ENCODE assay signal across 16 cellular contexts in genomic region chr20:56933331-56933698, GRCh38.
A peak's percentile ranks its signal among the peaks of the same experiment; 100 is the strongest.
DNase-seq lines count a peak whose midpoint lies in the region; ATAC-seq and TF ChIP-seq lines count a peak whose summit lies in the region.
"Had no signal": no experiment of that assay in that cellular context is flagged by ENCODE, and none has a peak within 500 bp of the region (broad histone marks: within the 10 kb centered on the region; RNA-seq: fewer than 3 reads in every experiment).

No MANE protein-coding gene starts in this region.

- H3K27ac ChIP-seq in GM23248 = no peak overlapping the region
- H3K27ac ChIP-seq: HL-60 had no signal

- H3K27me3 ChIP-seq in GM23248 (replicated peaks; ENCODE audit: insufficient read depth) (peaks cover 25% of the 10 kb centered on the region), HAP-1 (ENCODE audit: low read depth) (no peaks in the 10 kb centered on the region)

- ATAC-seq in left colon (peak; percentile 52), HG02840 (IDR thresholded peaks at IDR 0.05; ENCODE audit: low FRiP score, unreplicated experiment) (no peak), HG03025 (IDR thresholded peaks at IDR 0.05; ENCODE audit: low FRiP score, unreplicated experiment) (no peak)

- no peak for TF ChIP-seq CTCF in epithelial cell of esophagus (IDR thresholded peaks at IDR 0.05; ENCODE audit: insufficient read depth, low read depth, low read length, missing control alignments)

- H3K9me3 ChIP-seq in GM23248 (ENCODE audit: low read depth) (no peaks in the 10 kb centered on the region), HAP-1 (no peaks in the 10 kb centered on the region)

- DNase-seq in GM23248 = peak; percentile 18
- peak; percentile 60 for DNase-seq in RPMI7951 (ENCODE audit: low read depth)
- DNase-seq in epithelial cell of esophagus (ENCODE audit: low read depth) = peak; percentile 10
- no peak for DNase-seq in left colon
- no peak for DNase-seq in HAP-1 (ENCODE audit: low spot score in 2 of 2)
- DNase-seq in stimulated activated CD4-positive, alpha-beta T cell treated with anti-CD3 and anti-CD28 coated beads, Interleukin-15, amount 100 ng/mL, for 24 hours = no peak
- DNase-seq: C1 segment of cervical spinal cord; CD4-positive, alpha-beta T cell; DND-41; GDM1; GOT3; HCEC 1CT; HFFc6 had no signal

- H3K4me2 ChIP-seq in GM23248 (ENCODE audit: unreplicated experiment) = no peak overlapping the region

- H3K79me2 ChIP-seq in GM23248 (ENCODE audit: insufficient read depth) = no peaks in the 10 kb centered on the region

- WGBS in GM23248 (ENCODE audit: low coverage in 1 of 2, low lambda C conversion rate in 2 of 2, missing lambda C conversion rate in 2 of 2), 2 experiments = 46 to 48% methylated on average over 3 of the region's 3 CpGs

- no peak overlapping the region for H3K4me3 ChIP-seq in GM23248
- H3K4me3 ChIP-seq in epithelial cell of esophagus (ENCODE audit: low read length) = no peak overlapping the region
- no peak overlapping the region for H3K4me3 ChIP-seq in HAP-1

- H4K20me1 ChIP-seq in GM23248 (ENCODE audit: insufficient read depth) = no peaks in the 10 kb centered on the region

- intact Hi-C loops in left colon (cut with DNase I, micrococcal nuclease) = no loop called here

- no peak overlapping the region for H3K9ac ChIP-seq in GM23248

- no peaks in the 10 kb centered on the region for H3K36me3 ChIP-seq in GM23248 (ENCODE audit: low read depth)
- no peaks in the 10 kb centered on the region for H3K36me3 ChIP-seq in HAP-1 (replicated peaks)

- no peaks in the 10 kb centered on the region for H3K9me2 ChIP-seq in GM23248 (ENCODE audit: insufficient read depth)

- H3F3A ChIP-seq in GM23248 (ENCODE audit: insufficient read depth) = no peaks in the 10 kb centered on the region

- H3K4me1 ChIP-seq in GM23248 (ENCODE audit: insufficient read depth) (no peaks in the 10 kb centered on the region), HAP-1 (peaks cover 6% of the 10 kb centered on the region; the same call in 1 of the 2 replicates)

- H2AFZ ChIP-seq in GM23248 = no peak overlapping the region

- in situ Hi-C loops in GM23248 (cut with MboI) (no loop called here), HAP-1 (cut with MboI; ENCODE audit: low sequenced_read_pairs) (no loop called here)

Comparison
In these comparisons a context has a peak if more than half of its experiments do, and no peak if none do; other contexts are left out.
1. DNase-seq: peak in GM23248 (single experiment), RPMI7951 (single experiment) and epithelial cell of esophagus (single experiment); none in left colon (0 of 2), HAP-1 (0 of 2) and stimulated activated CD4-positive, alpha-beta T cell treated with anti-CD3 and anti-CD28 coated beads, Interleukin-15, amount 100 ng/mL, for 24 hours (single experiment).